10 cellular contexts compared by ENCODE assay signal in the genomic region with DNA sequence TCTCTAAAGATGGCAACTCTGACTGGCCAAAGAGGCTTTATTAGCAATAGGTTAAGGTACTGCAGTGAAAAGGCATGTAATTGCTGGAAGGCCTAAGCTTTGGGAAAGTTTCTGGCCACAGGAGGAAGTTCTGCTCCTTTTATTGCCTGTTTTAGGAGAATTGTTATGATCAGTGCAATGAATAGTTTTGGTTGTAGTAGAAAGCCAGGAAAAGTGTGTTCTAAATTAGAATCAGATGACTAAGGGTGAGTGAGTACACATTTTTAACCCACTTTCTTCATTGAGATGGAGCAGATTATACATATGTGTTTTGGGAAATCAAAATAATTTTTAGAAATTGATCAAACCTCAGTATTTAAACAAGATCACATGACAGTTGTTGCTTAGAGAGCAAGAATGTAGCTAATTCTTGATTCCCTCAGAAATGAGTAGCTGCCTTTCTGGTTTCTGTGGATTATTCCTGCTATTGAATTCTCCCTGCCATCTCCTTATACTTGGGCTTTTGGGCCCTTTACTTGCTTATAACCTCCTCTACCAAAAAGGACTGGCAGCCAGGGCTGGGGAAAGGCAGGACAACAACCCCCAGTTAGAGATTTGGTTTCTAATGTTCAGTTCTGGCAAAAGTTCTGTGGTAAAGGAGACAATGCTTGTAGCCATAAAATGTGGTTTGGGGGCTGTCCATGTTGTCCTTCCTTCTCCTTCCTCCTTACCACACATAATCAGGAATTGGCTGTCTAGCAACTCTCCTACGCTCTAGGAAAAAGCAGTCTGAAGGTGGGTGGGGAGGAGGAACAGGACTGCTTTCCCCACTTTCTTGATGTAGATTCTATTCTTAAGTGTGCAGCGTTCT.
DNase-seq lines count a peak whose midpoint lies in the region; ATAC-seq and TF ChIP-seq lines count a peak whose summit lies in the region.
"Had no signal": no experiment of that assay in that cellular context is flagged by ENCODE, and none has a peak within 500 bp of the region (broad histone marks: within the 10 kb centered on the region; RNA-seq: fewer than 3 reads in every experiment).

No MANE protein-coding gene starts in this region.

- H3K4me1 ChIP-seq in tibial artery: peaks cover 0 to 27% (median 17%) of the 10 kb centered on the region in 4 donors

- no peak for ATAC-seq in activated T-cell treated with anti-CD3 and anti-CD28 coated beads, Interleukin-2, amount 50 U/mL, for 4 hours
- peak; percentile 42 for ATAC-seq in activated T-helper 17 cell treated with anti-CD3 and anti-CD28 coated beads, Interleukin-2, amount 50 U/mL, for 72 hours (replicated peaks)
- ATAC-seq in HG02642 (IDR thresholded peaks at IDR 0.05; ENCODE audit: poor library complexity, unreplicated experiment): no peak

- H3K4me3 Mint-ChIP-seq in activated T-cell treated with anti-CD3 and anti-CD28 coated beads, Interleukin-2, amount 50 U/mL, for 4 hours: peak overlapping the region; percentile 29
- H3K4me3 Mint-ChIP-seq in activated T-helper 17 cell treated with anti-CD3 and anti-CD28 coated beads, Interleukin-2, amount 50 U/mL, for 72 hours: peak overlapping the region; percentile 64

- intact Hi-C loops in tibial artery (cut with DNase I; ENCODE audit: low total_unique reads): no loop called here

- peak overlapping the region; percentile 61 to 76 for H3K27ac ChIP-seq in tibial artery

- no peaks in the 10 kb centered on the region for H3K36me3 Mint-ChIP-seq in activated T-cell treated with anti-CD3 and anti-CD28 coated beads, Interleukin-2, amount 50 U/mL, for 4 hours (ENCODE audit: insufficient read depth)
- H3K36me3 Mint-ChIP-seq in activated T-helper 17 cell treated with anti-CD3 and anti-CD28 coated beads, Interleukin-2, amount 50 U/mL, for 72 hours (ENCODE audit: low read depth): no peaks in the 10 kb centered on the region

- peaks cover 34% of the 10 kb centered on the region for H3K4me1 Mint-ChIP-seq in activated T-cell treated with anti-CD3 and anti-CD28 coated beads, Interleukin-2, amount 50 U/mL, for 4 hours (ENCODE audit: low read depth)
- peaks cover 20% of the 10 kb centered on the region for H3K4me1 Mint-ChIP-seq in activated T-helper 17 cell treated with anti-CD3 and anti-CD28 coated beads, Interleukin-2, amount 50 U/mL, for 72 hours

- H3K36me3 ChIP-seq in tibial artery: no peaks in the 10 kb centered on the region

- H3K9me3 Mint-ChIP-seq in activated T-cell treated with anti-CD3 and anti-CD28 coated beads, Interleukin-2, amount 50 U/mL, for 4 hours: peaks cover 15% of the 10 kb centered on the region
- peaks cover 7% of the 10 kb centered on the region for H3K9me3 Mint-ChIP-seq in activated T-helper 17 cell treated with anti-CD3 and anti-CD28 coated beads, Interleukin-2, amount 50 U/mL, for 72 hours

- H3K9me3 ChIP-seq in tibial artery: no peaks in the 10 kb centered on the region

- no peak overlapping the region for H3K4me3 ChIP-seq in tibial artery

- no peaks in the 10 kb centered on the region for H3K27me3 Mint-ChIP-seq in activated T-cell treated with anti-CD3 and anti-CD28 coated beads, Interleukin-2, amount 50 U/mL, for 4 hours (ENCODE audit: low read depth)
- no peaks in the 10 kb centered on the region for H3K27me3 Mint-ChIP-seq in activated T-helper 17 cell treated with anti-CD3 and anti-CD28 coated beads, Interleukin-2, amount 50 U/mL, for 72 hours

- no peaks in the 10 kb centered on the region for H3K27me3 ChIP-seq in tibial artery

- DNase-seq in activated T-cell treated with anti-CD3 and anti-CD28 coated beads, Interleukin-2, amount 50 U/mL, for 4 hours: no peak
- DNase-seq in activated T-cell treated with anti-CD3 and anti-CD28 coated beads, Interleukin-2, amount 50 U/mL, for 1 hour: no peak
- DNase-seq in iris pigment epithelial cell (ENCODE audit: low read depth) (peak; percentile 32), tibial artery (no peak), NOMO-1 treated with DMSO at 0.1 percent for 48 hours (lab: John Stamatoyannopoulos, UW; ENCODE audit: unreplicated experiment) (no peak), amniotic stem cell (lab: John Stamatoyannopoulos, UW) (no peak)
- DNase-seq: C1 segment of cervical spinal cord; stimulated activated CD4-positive, alpha-beta T cell treated with anti-CD3 and anti-CD28 coated beads, Interleukin-12 subunit alpha, Interleukin-12 subunit beta, amount 100 ng/mL, for 4 hours had no signal

- peak overlapping the region; percentile 85 for H3K27ac Mint-ChIP-seq in activated T-helper 17 cell treated with anti-CD3 and anti-CD28 coated beads, Interleukin-2, amount 50 U/mL, for 72 hours

- TF ChIP-seq CTCF in tibial artery (IDR thresholded peaks at IDR 0.05): no peak
